Comparison of ENCODE assay signal across 19 cellular contexts in the genomic region with DNA sequence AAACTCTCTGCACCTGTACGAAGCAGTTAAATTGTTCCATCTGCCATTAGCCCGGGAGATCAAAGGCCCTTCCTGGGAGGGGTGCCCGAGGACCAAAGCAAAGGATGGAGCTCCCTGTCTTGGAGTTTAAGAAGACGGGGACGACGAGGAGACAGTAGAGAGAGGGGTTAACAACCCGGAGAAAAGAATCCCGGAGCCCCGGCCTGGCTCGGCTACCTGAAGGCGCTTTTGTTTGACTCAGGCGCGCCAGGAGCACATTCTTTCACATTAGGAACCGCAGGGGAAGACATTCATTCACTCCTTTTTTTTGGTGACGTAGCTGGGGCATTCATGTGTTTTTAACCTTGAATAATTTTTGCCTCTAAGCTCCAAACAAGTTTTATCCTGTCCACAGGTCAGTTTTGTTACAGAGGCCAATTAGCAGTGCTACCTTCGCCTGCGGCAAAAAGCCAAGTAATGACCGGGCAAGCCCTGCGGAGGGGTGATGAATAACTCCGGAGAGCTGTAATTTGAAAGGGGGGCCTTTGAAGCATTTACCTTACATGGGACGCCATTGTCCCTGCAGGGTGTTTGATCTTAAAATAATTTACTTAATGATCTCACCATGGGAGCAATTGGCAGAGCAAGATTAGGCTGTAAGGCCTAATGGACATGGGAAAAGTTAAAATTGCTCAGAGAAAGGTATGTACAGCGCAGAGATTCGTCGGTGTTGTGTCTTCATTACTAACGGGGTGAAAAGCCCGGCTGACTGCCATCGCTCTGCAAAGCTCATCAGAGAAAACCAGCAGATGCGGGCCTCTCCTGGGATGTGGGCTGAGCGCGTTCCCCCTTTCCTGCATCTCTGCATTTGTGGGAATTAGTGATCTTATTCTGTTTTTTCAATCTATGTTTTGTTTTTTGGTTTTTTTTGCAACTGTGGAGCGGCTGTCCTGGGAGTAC.
A peak's percentile ranks its signal among the peaks of the same experiment; 100 is the strongest.
DNase-seq lines count a peak whose midpoint lies in the region; TF ChIP-seq lines count a peak whose summit lies in the region.
"Had no signal": no experiment of that assay in that cellular context is flagged by ENCODE, and none has a peak within 500 bp of the region (broad histone marks: within the 10 kb centered on the region; RNA-seq: fewer than 3 reads in every experiment).

No MANE protein-coding gene starts in this region.

- no peaks in the 10 kb centered on the region for H3K79me2 ChIP-seq in hepatocyte
- H3K79me2 ChIP-seq in PC-9 (ENCODE audit: low read depth) = no peaks in the 10 kb centered on the region

- H3K27me3 ChIP-seq in H7 (ENCODE audit: control insufficient read depth, insufficient read depth, low read length) = peaks cover 2% of the 10 kb centered on the region; the same call in 1 of the 2 replicates
- peaks cover 54% of the 10 kb centered on the region for H3K27me3 ChIP-seq in hepatocyte
- no peaks in the 10 kb centered on the region for H3K27me3 ChIP-seq in PC-9 (ENCODE audit: insufficient read depth, low read depth)
- no peaks in the 10 kb centered on the region for H3K27me3 ChIP-seq in thyroid gland

- no peak overlapping the region for H3K27ac Mint-ChIP-seq in nephron
- H3K27ac Mint-ChIP-seq: activated CD4-positive, alpha-beta memory T cell treated with anti-CD3 and anti-CD28 coated beads for 36 hours; activated T-cell treated with anti-CD3 and anti-CD28 coated beads, Interleukin-2, amount 50 U/mL, for 72 hours; effector memory CD8-positive, alpha-beta T cell; immature natural killer cell had no signal

- peak overlapping the region; percentile 31 for H3K4me3 ChIP-seq in H7 (ENCODE audit: insufficient read depth, low read depth, low read length)
- H3K4me3 ChIP-seq in hepatocyte = no peak overlapping the region
- no peak overlapping the region for H3K4me3 ChIP-seq in PC-9
- no peak overlapping the region for H3K4me3 ChIP-seq in thyroid gland (replicated peaks in 1 of 3)
- H3K4me3 ChIP-seq: GM12878, skin epidermis had no signal

- H4K20me1 ChIP-seq in hepatocyte (ENCODE audit: insufficient read depth, poor library complexity, severe bottlenecking) (no peaks in the 10 kb centered on the region), PC-9 (ENCODE audit: insufficient read depth) (no peaks in the 10 kb centered on the region)

- CTCF ChIA-PET in PC-9 (lab: Charles Lee) = no interaction called here

- no peaks in the 10 kb centered on the region for H3K36me3 Mint-ChIP-seq in nephron (ENCODE audit: low read depth)
- H3K36me3 Mint-ChIP-seq: activated CD4-positive, alpha-beta memory T cell treated with anti-CD3 and anti-CD28 coated beads for 36 hours; immature natural killer cell had no signal

- peaks cover 4% of the 10 kb centered on the region for H3K9me3 Mint-ChIP-seq in nephron
- H3K9me3 Mint-ChIP-seq: activated CD4-positive, alpha-beta memory T cell treated with anti-CD3 and anti-CD28 coated beads for 36 hours; activated T-cell treated with anti-CD3 and anti-CD28 coated beads, Interleukin-2, amount 50 U/mL, for 72 hours; effector memory CD8-positive, alpha-beta T cell had no signal

- POLR2A ChIA-PET in PC-9 (lab: Charles Lee; ENCODE audit: unreplicated experiment) = no interaction called here

- H2AFZ ChIP-seq in hepatocyte = no peak overlapping the region
- H2AFZ ChIP-seq in PC-9 = no peak overlapping the region

- DNase-seq in H7 (peak; percentile 71), NCI-H2227 treated with DMSO at 0.1 percent for 48 hours (lab: John Stamatoyannopoulos, UW) (peak; percentile 97), hepatocyte (ENCODE audit: low spot score) (peak; percentile 8), occipital lobe (lab: John Stamatoyannopoulos, UW) (no peak), PC-9 (no peak), NAMALWA (ENCODE audit: low spot score) (no peak), thyroid gland (no peak)
- DNase-seq: activated CD4-positive, alpha-beta memory T cell treated with anti-CD3 and anti-CD28 coated beads for 36 hours; activated T-cell treated with anti-CD3 and anti-CD28 coated beads, Interleukin-2, amount 50 U/mL, for 72 hours; effector memory CD8-positive, alpha-beta T cell; GOT3; immature natural killer cell; NCI-H1436 treated with DMSO at 0.1 percent for 48 hours; NCI-H82; stimulated activated CD4-positive, alpha-beta T cell treated with anti-CD3 and anti-CD28 coated beads, Interleukin-4, amount 100 ng/mL, for 4 hours; SW 1271 had no signal

- BruUV-seq in PC-9 (replicated peaks; lab: Mats Ljungman, UMichigan) = no TSS peak

- H3K9me2 ChIP-seq in hepatocyte (replicated peaks; ENCODE audit: insufficient read depth) = no peaks in the 10 kb centered on the region
- no peaks in the 10 kb centered on the region for H3K9me2 ChIP-seq in PC-9 (ENCODE audit: insufficient read depth)

- H3K4me1 Mint-ChIP-seq in nephron = peaks cover 14% of the 10 kb centered on the region
- H3K4me1 Mint-ChIP-seq: immature natural killer cell had no signal

- no peak for TF ChIP-seq CTCF in hepatocyte (IDR thresholded peaks at IDR 0.05; ENCODE audit: poor library complexity)
- TF ChIP-seq CTCF in nephron (IDR thresholded peaks at IDR 0.05; ENCODE audit: unreplicated experiment in 3 of 3) = no peak
- TF ChIP-seq CTCF in PC-9 (conservative IDR thresholded peaks at IDR 0.05) = no peak
- no peak for TF ChIP-seq CTCF in thyroid gland (IDR thresholded peaks at IDR 0.05)

- H3K4me3 Mint-ChIP-seq in nephron = peak overlapping the region; percentile 21 to 57 (median 48)
- H3K4me3 Mint-ChIP-seq: activated CD4-positive, alpha-beta memory T cell treated with anti-CD3 and anti-CD28 coated beads for 36 hours; activated T-cell treated with anti-CD3 and anti-CD28 coated beads, Interleukin-2, amount 50 U/mL, for 72 hours; immature natural killer cell had no signal

- peaks cover 83% of the 10 kb centered on the region for H3K27me3 Mint-ChIP-seq in nephron (ENCODE audit: low read depth)

- no peak for TF ChIP-seq POLR2A in thyroid gland (IDR thresholded peaks at IDR 0.05)

- intact Hi-C loops in PC-9 (cut with micrococcal nuclease; ENCODE audit: unreplicated experiment) = no loop called here
- intact Hi-C loops in thyroid gland (cut with DNase I) = no loop called here

- H3K9me3 ChIP-seq in hepatocyte (ENCODE audit: low read depth) (no peaks in the 10 kb centered on the region), PC-9 (ENCODE audit: insufficient read depth, low read depth) (peaks cover 5% of the 10 kb centered on the region; the same call in 1 of the 2 replicates), thyroid gland (no peaks in the 10 kb centered on the region)

- H3K36me3 ChIP-seq in H7 (replicated peaks; ENCODE audit: control insufficient read depth, insufficient read depth, low read length) (no peaks in the 10 kb centered on the region), hepatocyte (replicated peaks; ENCODE audit: insufficient read depth, low read depth) (no peaks in the 10 kb centered on the region), PC-9 (ENCODE audit: low read depth) (no peaks in the 10 kb centered on the region), thyroid gland (no peaks in the 10 kb centered on the region)

- no peaks in the 10 kb centered on the region for H3K4me1 ChIP-seq in hepatocyte (ENCODE audit: insufficient read depth)
- H3K4me1 ChIP-seq in PC-9 (replicated peaks; ENCODE audit: insufficient read depth) = no peaks in the 10 kb centered on the region
- no peaks in the 10 kb centered on the region for H3K4me1 ChIP-seq in thyroid gland

- H3K4me2 ChIP-seq in hepatocyte (peak overlapping the region; percentile 71), PC-9 (no peak overlapping the region)

- H3K27ac ChIP-seq in hepatocyte = no peak overlapping the region
- H3K27ac ChIP-seq in PC-9 = no peak overlapping the region
- H3K27ac ChIP-seq in thyroid gland = no peak overlapping the region
- H3K27ac ChIP-seq: skin epidermis had no signal

- H3F3A ChIP-seq in PC-9 (ENCODE audit: insufficient read depth, low read depth) = no peaks in the 10 kb centered on the region

- WGBS in hepatocyte (ENCODE audit: low lambda C conversion rate, missing lambda C conversion rate) = 17% methylated on average over 31 of the region's 31 CpGs
- WGBS in thyroid gland, 2 donors = 31 to 43% methylated on average over 31 of the region's 31 CpGs

Comparison
In these comparisons a context has a peak if more than half of its experiments do, and no peak if none do; other contexts are left out.
1. DNase-seq: peak in H7 (single experiment), NCI-H2227 treated with DMSO at 0.1 percent for 48 hours (single experiment) and hepatocyte (single experiment); none in occipital lobe (single experiment), PC-9 (0 of 2), NAMALWA (single experiment) and thyroid gland (0 of 2).